In the genomic region with DNA sequence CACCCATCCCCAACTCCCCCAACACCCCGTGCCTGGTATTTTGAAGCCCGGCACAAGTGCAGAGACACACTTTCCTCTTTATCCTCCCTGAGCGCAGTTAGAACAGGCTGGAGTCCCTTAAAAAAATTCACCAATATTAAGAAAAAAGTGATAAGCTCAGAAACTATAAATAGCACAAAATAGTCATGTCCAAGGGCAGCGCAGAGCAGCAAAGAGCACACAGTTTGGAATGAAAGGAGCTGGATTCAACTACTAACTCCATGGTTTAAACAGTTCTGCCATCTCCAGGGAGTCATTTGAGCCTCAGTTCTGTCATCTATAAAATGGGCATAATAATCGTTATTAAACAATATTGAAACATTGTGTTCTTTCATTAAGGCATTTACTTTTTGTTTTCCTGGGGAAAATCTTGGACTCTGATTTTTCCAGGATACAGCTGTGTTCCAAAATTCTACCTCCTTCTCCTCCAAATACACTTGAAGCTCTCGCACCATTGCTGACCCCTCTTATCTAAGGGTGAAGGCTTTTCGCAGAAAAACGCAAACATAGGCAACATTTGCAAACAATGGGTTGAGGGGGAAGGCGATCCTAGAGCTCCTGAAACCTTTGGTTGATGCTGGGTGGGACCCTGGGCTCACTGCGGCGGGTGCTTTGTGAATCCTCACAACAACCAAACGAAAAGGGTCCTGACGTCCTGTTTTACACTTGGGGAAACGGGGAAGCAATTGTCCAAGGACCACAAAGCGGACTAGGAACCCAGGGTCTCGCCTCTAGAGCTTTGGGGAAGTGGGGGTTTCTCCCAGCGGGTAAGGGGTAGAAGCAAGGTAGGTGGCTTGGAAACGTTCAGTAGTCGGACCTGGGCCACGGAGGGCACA, we compare ENCODE assay signal across 13 cellular contexts. TPM values are rescaled to one million over a fixed set of nuclear protein-coding genes. Genes with fewer than 3 reads are reported as not detected.
DNase-seq lines count a peak whose midpoint lies in the region; ATAC-seq and TF ChIP-seq lines count a peak whose summit lies in the region.
"Had no signal": no experiment of that assay in that cellular context is flagged by ENCODE, and none has a peak within 500 bp of the region (broad histone marks: within the 10 kb centered on the region; RNA-seq: fewer than 3 reads in every experiment).

No MANE protein-coding gene starts in this region.

- H2AFZ ChIP-seq in ACC112 (ENCODE audit: low read length, unreplicated experiment): no peak overlapping the region

- H3K27me3 Mint-ChIP-seq in neural crest cell (ENCODE audit: low read depth): peaks cover 27% of the 10 kb centered on the region

- DNase-seq in Peyer's patch (no peak), cardiac muscle cell (ENCODE audit: low read depth in 1 of 2, low spot score in 1 of 2) (peak in 1 of 2 donors; percentile 27), neural crest cell (ENCODE audit: low read depth, low spot score) (no peak), NCI-H2029 treated with DMSO at 0.1 percent for 48 hours (lab: John Stamatoyannopoulos, UW) (no peak), COLO829 (ENCODE audit: low spot score) (no peak)
- DNase-seq: AML-193; effector memory CD4-positive, alpha-beta T cell; GOT3; stimulated activated CD4-positive, alpha-beta T cell treated with anti-CD3 and anti-CD28 coated beads, Interleukin-2, amount 100 ng/mL, for 24 hours had no signal

- H3K4me3 Mint-ChIP-seq in neural crest cell: peak overlapping the region; percentile 80

- no peaks in the 10 kb centered on the region for H3K36me3 Mint-ChIP-seq in neural crest cell (ENCODE audit: low read depth)

- no peaks in the 10 kb centered on the region for H3K9me3 ChIP-seq in Peyer's patch
- H3K9me3 ChIP-seq in cardiac muscle cell (ENCODE audit: low read depth): no peaks in the 10 kb centered on the region
- H3K9me3 ChIP-seq: SK-N-SH had no signal

- H3K4me1 ChIP-seq in ACC112 (ENCODE audit: control insufficient read depth, insufficient read depth, low read length, unreplicated experiment): peaks cover 13% of the 10 kb centered on the region
- H3K4me1 ChIP-seq in Peyer's patch: peaks cover 0 to 39% (median 12%) of the 10 kb centered on the region in 4 donors
- H3K4me1 ChIP-seq in cardiac muscle cell (ENCODE audit: low read depth): peaks cover 43% of the 10 kb centered on the region

- peak overlapping the region; percentile 73 for H3K27ac Mint-ChIP-seq in neural crest cell (ENCODE audit: unreplicated experiment)

- peak overlapping the region; percentile 63 for H3K4me3 ChIP-seq in ACC112 (ENCODE audit: low read depth, low read length)
- H3K4me3 ChIP-seq in Peyer's patch: peak overlapping the region in 3 of 4 donors; percentile 26 to 59 (median 47)
- H3K4me3 ChIP-seq in cardiac muscle cell: peak overlapping the region; percentile 22

- H3K9me3 Mint-ChIP-seq in neural crest cell: no peaks in the 10 kb centered on the region

- H3K36me3 ChIP-seq in ACC112 (ENCODE audit: insufficient read depth, low read length) (no peaks in the 10 kb centered on the region), Peyer's patch (no peaks in the 10 kb centered on the region), cardiac muscle cell (no peaks in the 10 kb centered on the region)

- peaks cover 57% of the 10 kb centered on the region for H3K27me3 ChIP-seq in ACC112 (ENCODE audit: insufficient read depth, low read length)
- peaks cover 0 to 16% of the 10 kb centered on the region in 2 donors for H3K27me3 ChIP-seq in Peyer's patch
- no peaks in the 10 kb centered on the region for H3K27me3 ChIP-seq in cardiac muscle cell

- no peak for TF ChIP-seq POLR2A in Peyer's patch (IDR thresholded peaks at IDR 0.05)

- H3K27ac ChIP-seq in ACC112 (ENCODE audit: low read depth, low read length) (no peak overlapping the region), Peyer's patch (no peak overlapping the region), cardiac muscle cell (peak overlapping the region; percentile 73)

- peaks cover 59% of the 10 kb centered on the region for H3K4me1 Mint-ChIP-seq in neural crest cell

- no peak for TF ChIP-seq CTCF in Peyer's patch (IDR thresholded peaks at IDR 0.05)
- TF ChIP-seq CTCF in cardiac muscle cell (IDR thresholded peaks at IDR 0.05; ENCODE audit: low read depth, low read length): no peak
- TF ChIP-seq CTCF in neural crest cell (conservative IDR thresholded peaks at IDR 0.05): no peak

- no peak for ATAC-seq in HG03432 (IDR thresholded peaks at IDR 0.05; ENCODE audit: unreplicated experiment)
- ATAC-seq in GM21786 (IDR thresholded peaks at IDR 0.05; ENCODE audit: unreplicated experiment): no peak

- H3K79me2 ChIP-seq in ACC112 (ENCODE audit: control insufficient read depth, insufficient read depth, low read length, unreplicated experiment): no peaks in the 10 kb centered on the region

RNA-seq across cellular contexts. Expression of a gene that starts 41.8 kb away (rescaled TPM):
- total RNA-seq in Peyer's patch (10 to 100 TPM in 3 of 4 donors, 1 to 10 TPM in 1; 6.0 to 59.4 (median 17.2) TPM), cardiac muscle cell (132 and 170 TPM in 2 replicates), neural crest cell (9.7 and 13.4 TPM in 2 replicates)
- 142 and 206 TPM in 2 replicates for polyA plus RNA-seq in cardiac muscle cell
